1 cellular context compared by ENCODE assay signal in the genomic region with DNA sequence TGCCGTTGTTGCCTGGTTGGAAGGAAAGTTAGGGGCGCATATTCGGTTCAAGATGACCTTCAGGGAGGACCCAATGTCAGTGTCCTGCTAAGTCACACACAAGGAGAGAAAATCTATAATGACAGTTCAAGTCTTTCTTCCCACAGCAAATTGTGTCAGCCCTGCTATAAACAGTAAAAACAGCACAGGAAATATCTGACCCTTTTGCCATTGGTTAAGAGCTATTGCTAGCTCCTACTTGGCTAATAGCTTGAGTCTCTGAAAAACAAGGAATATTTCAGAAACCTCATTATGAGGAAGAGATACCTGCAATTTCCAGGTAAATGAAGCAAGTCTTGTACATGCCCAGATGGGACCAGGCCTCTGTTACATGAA.
TF ChIP-seq lines count a peak whose summit lies in the region.

No MANE protein-coding gene starts in this region.

TF ChIP-seq in A549, 52 proteins besides CTCF, POLR2A, EP300 and RAD21 (continued from another document):
- TF ChIP-seq, protein P1, sequence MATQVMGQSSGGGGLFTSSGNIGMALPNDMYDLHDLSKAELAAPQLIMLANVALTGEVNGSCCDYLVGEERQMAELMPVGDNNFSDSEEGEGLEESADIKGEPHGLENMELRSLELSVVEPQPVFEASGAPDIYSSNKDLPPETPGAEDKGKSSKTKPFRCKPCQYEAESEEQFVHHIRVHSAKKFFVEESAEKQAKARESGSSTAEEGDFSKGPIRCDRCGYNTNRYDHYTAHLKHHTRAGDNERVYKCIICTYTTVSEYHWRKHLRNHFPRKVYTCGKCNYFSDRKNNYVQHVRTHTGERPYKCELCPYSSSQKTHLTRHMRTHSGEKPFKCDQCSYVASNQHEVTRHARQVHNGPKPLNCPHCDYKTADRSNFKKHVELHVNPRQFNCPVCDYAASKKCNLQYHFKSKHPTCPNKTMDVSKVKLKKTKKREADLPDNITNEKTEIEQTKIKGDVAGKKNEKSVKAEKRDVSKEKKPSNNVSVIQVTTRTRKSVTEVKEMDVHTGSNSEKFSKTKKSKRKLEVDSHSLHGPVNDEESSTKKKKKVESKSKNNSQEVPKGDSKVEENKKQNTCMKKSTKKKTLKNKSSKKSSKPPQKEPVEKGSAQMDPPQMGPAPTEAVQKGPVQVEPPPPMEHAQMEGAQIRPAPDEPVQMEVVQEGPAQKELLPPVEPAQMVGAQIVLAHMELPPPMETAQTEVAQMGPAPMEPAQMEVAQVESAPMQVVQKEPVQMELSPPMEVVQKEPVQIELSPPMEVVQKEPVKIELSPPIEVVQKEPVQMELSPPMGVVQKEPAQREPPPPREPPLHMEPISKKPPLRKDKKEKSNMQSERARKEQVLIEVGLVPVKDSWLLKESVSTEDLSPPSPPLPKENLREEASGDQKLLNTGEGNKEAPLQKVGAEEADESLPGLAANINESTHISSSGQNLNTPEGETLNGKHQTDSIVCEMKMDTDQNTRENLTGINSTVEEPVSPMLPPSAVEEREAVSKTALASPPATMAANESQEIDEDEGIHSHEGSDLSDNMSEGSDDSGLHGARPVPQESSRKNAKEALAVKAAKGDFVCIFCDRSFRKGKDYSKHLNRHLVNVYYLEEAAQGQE (IDR thresholded peaks at IDR 0.05): no peak
- TF ChIP-seq MAZ (IDR thresholded peaks at IDR 0.05; ENCODE audit: borderline replicate concordance, low read depth, low read length) (no peak), ESRRA (IDR thresholded peaks at IDR 0.05; ENCODE audit: borderline replicate concordance, low read length) (no peak), RNF2 (IDR thresholded peaks at IDR 0.05; ENCODE audit: borderline replicate concordance, low read depth) (no peak), HOXA7 (CRISPR knock-in tag; IDR thresholded peaks at IDR 0.05) (0 out of 2 replicates have a peak, but pooled peaks have one; percentile 40), CBX2 (IDR thresholded peaks at IDR 0.05; ENCODE audit: borderline replicate concordance, low read depth) (no peak), EHMT2 (IDR thresholded peaks at IDR 0.05; ENCODE audit: low read depth) (no peak), POLR2AphosphoS2 (conservative IDR thresholded peaks at IDR 0.05; ENCODE audit: low read length) (no peak), NFE2L2 (conservative IDR thresholded peaks at IDR 0.05; ENCODE audit: low read length) (no peak), BHLHE40 (IDR thresholded peaks at IDR 0.05; ENCODE audit: low read depth, low read length) (no peak), FOXS1 (CRISPR knock-in tag; IDR thresholded peaks at IDR 0.05) (no peak), RFX5 (IDR thresholded peaks at IDR 0.05) (no peak), SMC3 (IDR thresholded peaks at IDR 0.05) (no peak), KDM1A (IDR thresholded peaks at IDR 0.05; ENCODE audit: low read depth) (no peak), CHD4 (IDR thresholded peaks at IDR 0.05; ENCODE audit: borderline replicate concordance) (no peak), ZFP36 (IDR thresholded peaks at IDR 0.05; ENCODE audit: borderline replicate concordance, partially characterized antibody) (no peak), RCOR1 (IDR thresholded peaks at IDR 0.05; ENCODE audit: low read depth, low read length) (no peak), CHD2 (IDR thresholded peaks at IDR 0.05; ENCODE audit: low read length, partially characterized antibody) (no peak), MAFK (IDR thresholded peaks at IDR 0.05; ENCODE audit: partially characterized antibody) (no peak), HEYL (CRISPR knock-in tag; IDR thresholded peaks at IDR 0.05) (no peak), EHF (CRISPR knock-in tag; IDR thresholded peaks at IDR 0.05) (0 out of 2 replicates have a peak, but pooled peaks have one; percentile 32), JUNB (IDR thresholded peaks at IDR 0.05) (no peak), CEBPB (IDR thresholded peaks at IDR 0.05) (0 out of 4 replicates have a peak, but pooled peaks of 1 of the 2 experiments have one; percentile 3)
- TF ChIP-seq, protein P2, sequence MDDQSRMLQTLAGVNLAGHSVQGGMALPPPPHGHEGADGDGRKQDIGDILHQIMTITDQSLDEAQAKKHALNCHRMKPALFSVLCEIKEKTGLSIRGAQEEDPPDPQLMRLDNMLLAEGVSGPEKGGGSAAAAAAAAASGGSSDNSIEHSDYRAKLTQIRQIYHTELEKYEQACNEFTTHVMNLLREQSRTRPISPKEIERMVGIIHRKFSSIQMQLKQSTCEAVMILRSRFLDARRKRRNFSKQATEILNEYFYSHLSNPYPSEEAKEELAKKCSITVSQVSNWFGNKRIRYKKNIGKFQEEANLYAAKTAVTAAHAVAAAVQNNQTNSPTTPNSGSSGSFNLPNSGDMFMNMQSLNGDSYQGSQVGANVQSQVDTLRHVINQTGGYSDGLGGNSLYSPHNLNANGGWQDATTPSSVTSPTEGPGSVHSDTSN (IDR thresholded peaks at IDR 0.05): no peak
- TF ChIP-seq, protein P3, sequence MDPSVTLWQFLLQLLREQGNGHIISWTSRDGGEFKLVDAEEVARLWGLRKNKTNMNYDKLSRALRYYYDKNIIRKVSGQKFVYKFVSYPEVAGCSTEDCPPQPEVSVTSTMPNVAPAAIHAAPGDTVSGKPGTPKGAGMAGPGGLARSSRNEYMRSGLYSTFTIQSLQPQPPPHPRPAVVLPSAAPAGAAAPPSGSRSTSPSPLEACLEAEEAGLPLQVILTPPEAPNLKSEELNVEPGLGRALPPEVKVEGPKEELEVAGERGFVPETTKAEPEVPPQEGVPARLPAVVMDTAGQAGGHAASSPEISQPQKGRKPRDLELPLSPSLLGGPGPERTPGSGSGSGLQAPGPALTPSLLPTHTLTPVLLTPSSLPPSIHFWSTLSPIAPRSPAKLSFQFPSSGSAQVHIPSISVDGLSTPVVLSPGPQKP (IDR thresholded peaks at IDR 0.05; ENCODE audit: low read depth, low read length): no peak
- TF ChIP-seq, protein P4, sequence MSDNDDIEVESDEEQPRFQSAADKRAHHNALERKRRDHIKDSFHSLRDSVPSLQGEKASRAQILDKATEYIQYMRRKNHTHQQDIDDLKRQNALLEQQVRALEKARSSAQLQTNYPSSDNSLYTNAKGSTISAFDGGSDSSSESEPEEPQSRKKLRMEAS (IDR thresholded peaks at IDR 0.05): no peak
- TF ChIP-seq, protein P5, sequence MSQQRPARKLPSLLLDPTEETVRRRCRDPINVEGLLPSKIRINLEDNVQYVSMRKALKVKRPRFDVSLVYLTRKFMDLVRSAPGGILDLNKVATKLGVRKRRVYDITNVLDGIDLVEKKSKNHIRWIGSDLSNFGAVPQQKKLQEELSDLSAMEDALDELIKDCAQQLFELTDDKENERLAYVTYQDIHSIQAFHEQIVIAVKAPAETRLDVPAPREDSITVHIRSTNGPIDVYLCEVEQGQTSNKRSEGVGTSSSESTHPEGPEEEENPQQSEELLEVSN (IDR thresholded peaks at IDR 0.05; ENCODE audit: borderline replicate concordance, low read depth): no peak
- TF ChIP-seq, protein P6, sequence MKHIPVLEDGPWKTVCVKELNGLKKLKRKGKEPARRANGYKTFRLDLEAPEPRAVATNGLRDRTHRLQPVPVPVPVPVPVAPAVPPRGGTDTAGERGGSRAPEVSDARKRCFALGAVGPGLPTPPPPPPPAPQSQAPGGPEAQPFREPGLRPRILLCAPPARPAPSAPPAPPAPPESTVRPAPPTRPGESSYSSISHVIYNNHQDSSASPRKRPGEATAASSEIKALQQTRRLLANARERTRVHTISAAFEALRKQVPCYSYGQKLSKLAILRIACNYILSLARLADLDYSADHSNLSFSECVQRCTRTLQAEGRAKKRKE (CRISPR knock-in tag; IDR thresholded peaks at IDR 0.05; ENCODE audit: low read depth): 0 out of 2 replicates have a peak, but pooled peaks have one; percentile 44
